ENCODE assay signal across 8 cellular contexts in the genomic region with DNA sequence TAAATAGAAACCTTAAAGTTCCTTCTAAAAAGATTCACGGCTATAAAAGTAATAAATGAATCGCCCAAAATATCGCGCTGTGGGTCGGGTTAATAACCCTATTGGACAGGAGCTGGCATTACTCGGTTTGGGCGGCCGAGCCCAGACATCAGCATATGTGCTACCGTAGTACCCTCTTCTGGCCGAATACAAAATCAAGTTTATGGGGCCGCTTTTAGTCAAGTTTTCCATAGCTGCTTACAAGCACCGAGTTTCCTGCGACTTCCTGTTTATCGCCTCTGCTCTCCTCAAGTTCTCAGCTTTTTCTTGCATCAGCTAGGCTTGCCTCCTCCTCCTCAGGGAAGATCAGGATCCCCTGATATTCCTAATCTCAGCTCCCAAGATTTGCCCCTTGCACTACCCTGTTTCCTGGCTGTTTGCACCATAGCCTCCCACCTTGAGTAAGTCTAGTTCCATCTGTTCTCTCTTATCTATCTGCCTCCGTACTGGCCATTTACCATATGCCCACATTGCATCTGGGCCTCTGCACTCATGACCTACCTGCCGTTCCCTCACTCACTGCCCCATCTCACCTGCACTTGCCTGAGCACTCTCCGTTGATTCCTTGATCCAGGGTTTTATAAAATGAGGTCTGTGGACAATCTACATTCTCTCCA. TPM values are rescaled to one million over a fixed set of nuclear protein-coding genes. Genes with fewer than 3 reads are reported as not detected.
DNase-seq lines count a peak whose midpoint lies in the region; ATAC-seq and TF ChIP-seq lines count a peak whose summit lies in the region.

No MANE protein-coding gene starts in this region.

- H3K27me3 Mint-ChIP-seq in activated naive CD8-positive, alpha-beta T cell treated with anti-CD3 and anti-CD28 coated beads for 36 hours: no peaks in the 10 kb centered on the region
- H3K27me3 Mint-ChIP-seq in mesothelial cell of epicardium (ENCODE audit: low read depth): peaks cover 2% of the 10 kb centered on the region

- no peak overlapping the region for H3K27ac ChIP-seq in trophoblast cell (ENCODE audit: low read depth, low read length)

- TF ChIP-seq CTCF in mesothelial cell of epicardium (IDR thresholded peaks at IDR 0.05; ENCODE audit: unreplicated experiment): no peak

- H3K18ac ChIP-seq in trophoblast cell (ENCODE audit: low read length): no peak overlapping the region

- H4K91ac ChIP-seq in trophoblast cell (ENCODE audit: low read depth, low read length): no peak overlapping the region

- no peak overlapping the region for H3K14ac ChIP-seq in trophoblast cell (ENCODE audit: low read length)

- H2BK12ac ChIP-seq in trophoblast cell (ENCODE audit: low read length): no peak overlapping the region

- H3K4me3 ChIP-seq in trophoblast cell (ENCODE audit: low read depth, low read length): no peak overlapping the region

- H3K79me2 ChIP-seq in trophoblast cell (ENCODE audit: control insufficient read depth, insufficient read depth, low read length, poor library complexity): no peaks in the 10 kb centered on the region

- H3K36me3 ChIP-seq in trophoblast cell (ENCODE audit: control insufficient read depth in 1 of 2, insufficient read depth in 2 of 2, low read length in 2 of 2): peaks cover 3 to 4% of the 10 kb centered on the region in 2 experiments

- peaks cover 3% of the 10 kb centered on the region for H3K9me3 Mint-ChIP-seq in activated naive CD8-positive, alpha-beta T cell treated with anti-CD3 and anti-CD28 coated beads for 36 hours
- peaks cover 8% of the 10 kb centered on the region for H3K9me3 Mint-ChIP-seq in mesothelial cell of epicardium

- no peak overlapping the region for H3K9ac ChIP-seq in trophoblast cell (ENCODE audit: low read length)

- no peaks in the 10 kb centered on the region for H3K79me1 ChIP-seq in trophoblast cell (ENCODE audit: low read length)

- no peak overlapping the region for H2AFZ ChIP-seq in trophoblast cell (ENCODE audit: insufficient read depth, low read length, poor library complexity)

- peaks cover 26% of the 10 kb centered on the region for H3K4me1 Mint-ChIP-seq in activated naive CD8-positive, alpha-beta T cell treated with anti-CD3 and anti-CD28 coated beads for 36 hours
- peaks cover 2% of the 10 kb centered on the region for H3K4me1 Mint-ChIP-seq in mesothelial cell of epicardium

- H3K4me2 ChIP-seq in trophoblast cell (ENCODE audit: low read length): no peak overlapping the region

- H4K8ac ChIP-seq in trophoblast cell (ENCODE audit: low read depth, low read length): no peak overlapping the region

- peaks cover 6% of the 10 kb centered on the region for H3K36me3 Mint-ChIP-seq in activated naive CD8-positive, alpha-beta T cell treated with anti-CD3 and anti-CD28 coated beads for 36 hours
- peaks cover 6% of the 10 kb centered on the region for H3K36me3 Mint-ChIP-seq in mesothelial cell of epicardium

- no peaks in the 10 kb centered on the region for H3K9me3 ChIP-seq in trophoblast cell (ENCODE audit: insufficient read depth, low read depth, low read length)

- H2BK5ac ChIP-seq in trophoblast cell (ENCODE audit: low read depth, low read length, poor library complexity): no peak overlapping the region

- ATAC-seq in GM19372 (IDR thresholded peaks at IDR 0.05; ENCODE audit: low read depth, unreplicated experiment) (peak; percentile 85), HG03196 (IDR thresholded peaks at IDR 0.05; ENCODE audit: unreplicated experiment) (peak; percentile 90)

- H3K4ac ChIP-seq in trophoblast cell (ENCODE audit: low read depth, low read length): no peak overlapping the region

- H2BK120ac ChIP-seq in trophoblast cell (ENCODE audit: insufficient read depth, low read length, poor library complexity): no peak overlapping the region

- DNase-seq in COR-L47 (lab: John Stamatoyannopoulos, UW): peak; percentile 18
- DNase-seq in SIG-M5 (lab: John Stamatoyannopoulos, UW): peak; percentile 51
- DNase-seq in activated naive CD8-positive, alpha-beta T cell treated with anti-CD3 and anti-CD28 coated beads for 36 hours: peak; percentile 72
- DNase-seq in trophoblast cell: peak; percentile 2 to 15
- DNase-seq in NCI-H226: no peak
- no peak for DNase-seq in mesothelial cell of epicardium (ENCODE audit: low spot score in 2 of 2, unreplicated experiment in 2 of 2)

- H3K23ac ChIP-seq in trophoblast cell (ENCODE audit: low read length): no peak overlapping the region

- H3K4me3 Mint-ChIP-seq in activated naive CD8-positive, alpha-beta T cell treated with anti-CD3 and anti-CD28 coated beads for 36 hours: peak overlapping the region; percentile 44
- no peak overlapping the region for H3K4me3 Mint-ChIP-seq in mesothelial cell of epicardium

- WGBS in trophoblast cell (ENCODE audit: extremely low coverage, insufficient coverage, insufficient read length): no CpG with 5 or more reads among the region's 17 CpGs

- H4K12ac ChIP-seq in trophoblast cell (ENCODE audit: low read depth, low read length): no peak overlapping the region

- H3K27ac Mint-ChIP-seq in activated naive CD8-positive, alpha-beta T cell treated with anti-CD3 and anti-CD28 coated beads for 36 hours: peak overlapping the region; percentile 86
- no peak overlapping the region for H3K27ac Mint-ChIP-seq in mesothelial cell of epicardium

- no peaks in the 10 kb centered on the region for H3K27me3 ChIP-seq in trophoblast cell (ENCODE audit: insufficient read depth, low read length)

- H3K4me1 ChIP-seq in trophoblast cell (ENCODE audit: control insufficient read depth in 1 of 2, insufficient read depth in 2 of 2, low read length in 2 of 2): no peaks in the 10 kb centered on the region

- H2AK5ac ChIP-seq in trophoblast cell (ENCODE audit: low read length): no peak overlapping the region

RNA-seq across cellular contexts. Expression of a gene that starts 56.1 kb away (rescaled TPM):
- total RNA-seq in activated naive CD8-positive, alpha-beta T cell treated with anti-CD3 and anti-CD28 coated beads for 36 hours: 10 to 100 TPM; 20.8 to 21.3 TPM
- polyA plus RNA-seq in trophoblast cell (2013): 26.0 and 28.2 TPM in 2 replicates
- 57.5 to 64.4 TPM (median 58.9 TPM) in 3 replicates for total RNA-seq in mesothelial cell of epicardium

Comparison
In these comparisons a context has a peak if more than half of its experiments do, and no peak if none do; other contexts are left out.
1. DNase-seq: peak in COR-L47 (single experiment), SIG-M5 (single experiment), activated naive CD8-positive, alpha-beta T cell treated with anti-CD3 and anti-CD28 coated beads for 36 hours (single experiment) and trophoblast cell (2 of 2); none in NCI-H226 (single experiment) and mesothelial cell of epicardium (0 of 2).